ENCODE assay signal across 8 cellular contexts in the genomic region with DNA sequence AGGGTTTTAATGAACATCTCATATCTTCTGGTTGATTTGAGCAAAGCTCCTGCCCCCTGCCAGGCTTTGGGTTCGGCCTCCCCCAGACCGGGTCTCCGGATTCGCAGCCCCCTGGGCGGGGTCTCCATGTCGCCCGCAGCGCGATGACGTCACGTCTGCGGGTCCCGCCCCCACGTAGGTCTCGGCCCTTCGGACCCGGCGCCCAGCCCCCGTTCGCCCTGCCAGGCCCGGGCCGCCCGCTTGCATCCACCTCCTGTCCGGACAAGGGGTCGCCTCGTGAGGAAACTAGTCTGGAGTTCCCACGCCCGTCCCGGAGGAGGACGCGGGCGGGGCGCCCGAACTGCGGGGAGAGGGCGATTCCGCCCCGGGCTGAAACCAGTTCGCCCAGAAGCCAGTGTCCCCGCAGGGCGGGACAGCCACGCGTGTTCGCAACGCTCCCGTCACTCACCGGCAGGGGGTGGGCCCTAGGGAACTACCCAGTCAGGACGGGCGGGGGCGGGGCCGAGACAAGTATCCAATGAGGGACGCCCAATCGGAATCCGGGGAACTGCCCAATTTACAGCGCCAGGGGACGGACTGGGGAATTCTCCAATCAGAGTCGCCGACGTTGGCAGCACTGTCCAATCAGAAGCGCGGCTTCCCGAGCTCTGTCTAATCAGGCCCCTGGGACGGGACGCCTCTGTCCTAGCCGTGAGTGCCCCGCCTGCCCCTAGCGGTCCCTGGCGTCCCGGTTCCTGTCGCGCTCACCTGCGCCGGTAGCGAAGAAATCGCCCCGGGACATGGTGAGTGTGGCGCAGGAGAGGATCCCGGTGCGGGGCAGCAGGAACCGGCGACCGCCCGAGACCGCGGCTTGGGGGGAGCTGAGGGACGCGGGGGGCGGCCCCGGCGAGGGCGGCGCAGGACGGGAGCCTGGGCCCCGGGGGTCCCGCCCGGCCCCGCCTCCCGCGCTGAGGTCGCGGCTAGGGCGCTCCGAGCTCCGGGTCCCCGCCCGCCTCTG.
DNase-seq lines count a peak whose midpoint lies in the region; ATAC-seq lines count a peak whose summit lies in the region.

Gene ZNF555 (plus strand): TSS at position 682 of the 997 bp plus-strand sequence. CDS start 98 bp downstream, at position 780.

- ATAC-seq in GM19025 (IDR thresholded peaks at IDR 0.05; ENCODE audit: low read depth, unreplicated experiment) (peak; percentile 94), HG03280 (IDR thresholded peaks at IDR 0.05; ENCODE audit: unreplicated experiment) (peak; percentile 95)

- DNase-seq in AG20443 (ENCODE audit: low spot score) (peak; percentile 99), NCI-H510A (lab: John Stamatoyannopoulos, UW) (peak; percentile 90), kidney glomerular epithelial cell (lab: John Stamatoyannopoulos, UW) (peak; percentile 96)
- peak; percentile 99 to 100 for DNase-seq in activated CD4-positive, alpha-beta T cell treated with anti-CD3 and anti-CD28 coated beads for 4 hours
- peak; percentile 97 to 98 for DNase-seq in stimulated activated CD4-positive, alpha-beta T cell treated with anti-CD3 and anti-CD28 coated beads, Interleukin-15, amount 100 ng/mL, for 48 hours (ENCODE audit: low read depth in 2 of 2)

- peak within 1 kb of the TSS; percentile 72 for H3K27ac ChIP-seq in cingulate gyrus (ENCODE audit: low read depth, low read length)

Comparison
In these comparisons a context has a peak if more than half of its experiments do, and no peak if none do; other contexts are left out.
1. Peak in every context shown above with its lines: DNase-seq, ATAC-seq and H3K27ac ChIP-seq.